Comparison of ENCODE assay signal across 14 cellular contexts in the genomic region with DNA sequence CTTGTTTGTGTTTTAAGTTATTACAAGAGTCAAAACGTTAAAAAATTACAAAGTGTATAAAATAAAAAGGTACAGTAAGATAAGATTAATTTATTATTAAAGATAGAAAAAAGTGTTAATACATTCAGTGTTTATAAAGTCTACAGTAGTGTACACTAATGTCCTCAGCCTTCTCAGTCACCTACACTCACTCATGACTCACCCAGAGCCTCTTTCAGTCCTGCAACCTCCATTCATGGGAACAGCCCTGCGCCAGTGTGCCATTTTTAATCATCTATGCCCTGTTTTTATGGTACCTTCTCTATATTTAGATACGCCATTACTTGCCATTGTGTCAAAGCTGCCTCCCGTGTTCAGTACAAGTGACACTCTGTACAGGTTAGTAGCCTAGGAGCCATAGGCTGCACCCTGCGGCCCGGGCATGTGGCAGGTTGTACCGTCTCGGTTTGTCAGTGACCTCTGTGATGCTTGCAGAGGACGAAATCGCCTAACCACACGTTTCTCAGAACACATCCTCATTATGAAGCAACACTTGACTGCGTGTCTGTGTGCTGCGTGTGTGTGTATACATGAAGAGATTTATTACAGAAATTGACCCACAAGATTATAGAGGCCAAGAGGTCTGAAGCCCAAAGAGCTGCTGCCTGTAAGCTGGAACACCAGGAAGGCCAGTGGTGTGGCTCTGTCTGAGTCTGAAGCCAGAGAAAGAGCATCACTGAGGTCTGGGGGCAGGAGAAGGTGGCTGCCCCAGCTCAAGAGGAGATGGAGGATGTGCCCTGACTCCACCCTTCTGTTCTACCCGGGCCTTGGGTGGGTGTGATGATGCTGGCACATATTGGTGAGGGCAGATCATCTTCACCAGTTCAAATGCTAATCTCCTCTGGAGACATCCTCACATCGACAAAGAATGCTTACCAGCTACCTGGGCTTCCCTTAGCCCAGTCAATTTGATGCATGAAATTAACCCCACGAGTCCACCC.
A peak's percentile ranks its signal among the peaks of the same experiment; 100 is the strongest.
DNase-seq lines count a peak whose midpoint lies in the region; ATAC-seq and TF ChIP-seq lines count a peak whose summit lies in the region.
"Had no signal": no experiment of that assay in that cellular context is flagged by ENCODE, and none has a peak within 500 bp of the region (broad histone marks: within the 10 kb centered on the region; RNA-seq: fewer than 3 reads in every experiment).

No MANE protein-coding gene starts in this region.

- no peaks in the 10 kb centered on the region for H3K4me1 ChIP-seq in GM23248 (ENCODE audit: insufficient read depth)
- H3K4me1 ChIP-seq in aorta (ENCODE audit: control insufficient read depth in 1 of 2, insufficient read depth in 2 of 2, low read length in 2 of 2), result no peaks in the 10 kb centered on the region

- H3F3A ChIP-seq in GM23248 (ENCODE audit: insufficient read depth), result no peaks in the 10 kb centered on the region

- H3K27me3 ChIP-seq in GM23248 (replicated peaks; ENCODE audit: insufficient read depth) (peaks cover 25% of the 10 kb centered on the region), aorta (ENCODE audit: control insufficient read depth in 1 of 2, insufficient read depth in 2 of 2, low read length in 1 of 2) (no peaks in the 10 kb centered on the region)

- no peak overlapping the region for H3K4me3 ChIP-seq in GM23248
- no peak overlapping the region for H3K4me3 ChIP-seq in aorta (ENCODE audit: low read length in 2 of 2)

- H3K27me3 Mint-ChIP-seq in WTC11 (ENCODE audit: low read depth) (peaks cover 39% of the 10 kb centered on the region), nephron (ENCODE audit: low read depth) (peaks cover 83% of the 10 kb centered on the region)

- in situ Hi-C loops in GM23248 (cut with MboI), result no loop called here
- in situ Hi-C loops in GM13977 (cut with MboI; ENCODE audit: low pct_unique_long_range_greater_than_20kb, low sequenced_read_pairs, unreplicated experiment), result no loop called here

- POLR2A ChIA-PET in WTC11 (lab: Charles Lee), result no interaction called here

- H3K9ac ChIP-seq in GM23248, result no peak overlapping the region

- no peaks in the 10 kb centered on the region for H3K9me3 Mint-ChIP-seq in WTC11
- H3K9me3 Mint-ChIP-seq in nephron, result peaks cover 2% of the 10 kb centered on the region
- H3K9me3 Mint-ChIP-seq: CD8-positive, alpha-beta T cell had no signal

- ATAC-seq in WTC11 (no peak), aorta (ENCODE audit: low FRiP score) (no peak), GM19328 (IDR thresholded peaks at IDR 0.05; ENCODE audit: unreplicated experiment) (no peak)
- ATAC-seq: CD8-positive, alpha-beta T cell had no signal

- CTCF ChIA-PET in WTC11 (lab: Charles Lee), result interaction anchor here (0.9 to 3.9 kb wide), 2 partner anchors 11 to 101 kb away, joined by 4 to 29 read pairs; no protein-coding TSS in a partner anchor

- H3K36me3 Mint-ChIP-seq in WTC11 (no peaks in the 10 kb centered on the region), nephron (ENCODE audit: low read depth) (no peaks in the 10 kb centered on the region)
- H3K36me3 Mint-ChIP-seq: CD8-positive, alpha-beta T cell had no signal

- H3K27ac Mint-ChIP-seq in WTC11 (no peak overlapping the region), nephron (no peak overlapping the region)
- H3K27ac Mint-ChIP-seq: CD8-positive, alpha-beta T cell had no signal

- no peaks in the 10 kb centered on the region for H3K79me2 ChIP-seq in GM23248 (ENCODE audit: insufficient read depth)

- H3K4me1 Mint-ChIP-seq in WTC11 (peaks cover 11% of the 10 kb centered on the region), nephron (peaks cover 15% of the 10 kb centered on the region)

- H3K9me2 ChIP-seq in GM23248 (ENCODE audit: insufficient read depth), result no peaks in the 10 kb centered on the region

- H2AFZ ChIP-seq in GM23248, result no peak overlapping the region

- 47 to 49% methylated on average over 16 of the region's 16 CpGs for WGBS in GM23248 (ENCODE audit: low coverage in 1 of 2, low lambda C conversion rate in 2 of 2, missing lambda C conversion rate in 2 of 2), 2 experiments
- 61 to 70% methylated on average over 16 of the region's 16 CpGs for WGBS in aorta, 2 donors

- H3K4me3 Mint-ChIP-seq in WTC11 (peak overlapping the region; percentile 39), nephron (peak overlapping the region; percentile 45 to 66 (median 46))

- intact Hi-C loops in aorta (cut with DNase I), result no loop called here

- H4K20me1 ChIP-seq in GM23248 (ENCODE audit: insufficient read depth), result no peaks in the 10 kb centered on the region

- DNase-seq in NCI-H1092 treated with DMSO at 0.1 percent for 48 hours (lab: John Stamatoyannopoulos, UW) (peak; percentile 16), NCI-H1092 (lab: John Stamatoyannopoulos, UW) (no peak), GM23248 (peak; percentile 23), WTC11 (ENCODE audit: low spot score) (no peak), aorta (no peak), GM13977 (ENCODE audit: low spot score) (no peak)
- DNase-seq: amniotic stem cell; CD8-positive, alpha-beta T cell; KBM-7; midbrain; SHP77 had no signal

- H3K27ac ChIP-seq in GM23248, result no peak overlapping the region
- no peak overlapping the region for H3K27ac ChIP-seq in aorta (ENCODE audit: low read depth in 1 of 2, low read length in 2 of 2)
- H3K27ac ChIP-seq: HL-60 had no signal

- H3K9me3 ChIP-seq in GM23248 (ENCODE audit: low read depth) (no peaks in the 10 kb centered on the region), aorta (ENCODE audit: control insufficient read depth, low read length) (no peaks in the 10 kb centered on the region)

- H3K36me3 ChIP-seq in GM23248 (ENCODE audit: low read depth), result no peaks in the 10 kb centered on the region
- H3K36me3 ChIP-seq in aorta (ENCODE audit: control insufficient read depth in 1 of 2, insufficient read depth in 2 of 2, low read length in 1 of 2), result no peaks in the 10 kb centered on the region

- no peak overlapping the region for H3K4me2 ChIP-seq in GM23248 (ENCODE audit: unreplicated experiment)

- TF ChIP-seq CTCF in WTC11 (IDR thresholded peaks at IDR 0.05) (no peak), nephron (IDR thresholded peaks at IDR 0.05; ENCODE audit: unreplicated experiment in 3 of 3) (no peak), GM13977 (IDR thresholded peaks at IDR 0.05; ENCODE audit: extremely low read depth, insufficient read depth, missing control alignments) (no peak)

TF ChIP-seq in WTC11, 78 proteins besides CTCF, POLR2A, EP300 and RAD21:
- TF ChIP-seq ZNF232 (CRISPR knock-in tag; IDR thresholded peaks at IDR 0.05) (no peak), ATF1 (CRISPR knock-in tag; IDR thresholded peaks at IDR 0.05) (no peak), CBFB (CRISPR knock-in tag; IDR thresholded peaks at IDR 0.05; ENCODE audit: low read depth) (no peak), ZNF219 (CRISPR knock-in tag; IDR thresholded peaks at IDR 0.05; ENCODE audit: borderline replicate concordance) (no peak)
- TF ChIP-seq, protein P1, sequence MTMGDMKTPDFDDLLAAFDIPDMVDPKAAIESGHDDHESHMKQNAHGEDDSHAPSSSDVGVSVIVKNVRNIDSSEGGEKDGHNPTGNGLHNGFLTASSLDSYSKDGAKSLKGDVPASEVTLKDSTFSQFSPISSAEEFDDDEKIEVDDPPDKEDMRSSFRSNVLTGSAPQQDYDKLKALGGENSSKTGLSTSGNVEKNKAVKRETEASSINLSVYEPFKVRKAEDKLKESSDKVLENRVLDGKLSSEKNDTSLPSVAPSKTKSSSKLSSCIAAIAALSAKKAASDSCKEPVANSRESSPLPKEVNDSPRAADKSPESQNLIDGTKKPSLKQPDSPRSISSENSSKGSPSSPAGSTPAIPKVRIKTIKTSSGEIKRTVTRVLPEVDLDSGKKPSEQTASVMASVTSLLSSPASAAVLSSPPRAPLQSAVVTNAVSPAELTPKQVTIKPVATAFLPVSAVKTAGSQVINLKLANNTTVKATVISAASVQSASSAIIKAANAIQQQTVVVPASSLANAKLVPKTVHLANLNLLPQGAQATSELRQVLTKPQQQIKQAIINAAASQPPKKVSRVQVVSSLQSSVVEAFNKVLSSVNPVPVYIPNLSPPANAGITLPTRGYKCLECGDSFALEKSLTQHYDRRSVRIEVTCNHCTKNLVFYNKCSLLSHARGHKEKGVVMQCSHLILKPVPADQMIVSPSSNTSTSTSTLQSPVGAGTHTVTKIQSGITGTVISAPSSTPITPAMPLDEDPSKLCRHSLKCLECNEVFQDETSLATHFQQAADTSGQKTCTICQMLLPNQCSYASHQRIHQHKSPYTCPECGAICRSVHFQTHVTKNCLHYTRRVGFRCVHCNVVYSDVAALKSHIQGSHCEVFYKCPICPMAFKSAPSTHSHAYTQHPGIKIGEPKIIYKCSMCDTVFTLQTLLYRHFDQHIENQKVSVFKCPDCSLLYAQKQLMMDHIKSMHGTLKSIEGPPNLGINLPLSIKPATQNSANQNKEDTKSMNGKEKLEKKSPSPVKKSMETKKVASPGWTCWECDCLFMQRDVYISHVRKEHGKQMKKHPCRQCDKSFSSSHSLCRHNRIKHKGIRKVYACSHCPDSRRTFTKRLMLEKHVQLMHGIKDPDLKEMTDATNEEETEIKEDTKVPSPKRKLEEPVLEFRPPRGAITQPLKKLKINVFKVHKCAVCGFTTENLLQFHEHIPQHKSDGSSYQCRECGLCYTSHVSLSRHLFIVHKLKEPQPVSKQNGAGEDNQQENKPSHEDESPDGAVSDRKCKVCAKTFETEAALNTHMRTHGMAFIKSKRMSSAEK (CRISPR knock-in tag; IDR thresholded peaks at IDR 0.05; ENCODE audit: borderline replicate concordance), result no peak
- TF ChIP-seq, protein P2, sequence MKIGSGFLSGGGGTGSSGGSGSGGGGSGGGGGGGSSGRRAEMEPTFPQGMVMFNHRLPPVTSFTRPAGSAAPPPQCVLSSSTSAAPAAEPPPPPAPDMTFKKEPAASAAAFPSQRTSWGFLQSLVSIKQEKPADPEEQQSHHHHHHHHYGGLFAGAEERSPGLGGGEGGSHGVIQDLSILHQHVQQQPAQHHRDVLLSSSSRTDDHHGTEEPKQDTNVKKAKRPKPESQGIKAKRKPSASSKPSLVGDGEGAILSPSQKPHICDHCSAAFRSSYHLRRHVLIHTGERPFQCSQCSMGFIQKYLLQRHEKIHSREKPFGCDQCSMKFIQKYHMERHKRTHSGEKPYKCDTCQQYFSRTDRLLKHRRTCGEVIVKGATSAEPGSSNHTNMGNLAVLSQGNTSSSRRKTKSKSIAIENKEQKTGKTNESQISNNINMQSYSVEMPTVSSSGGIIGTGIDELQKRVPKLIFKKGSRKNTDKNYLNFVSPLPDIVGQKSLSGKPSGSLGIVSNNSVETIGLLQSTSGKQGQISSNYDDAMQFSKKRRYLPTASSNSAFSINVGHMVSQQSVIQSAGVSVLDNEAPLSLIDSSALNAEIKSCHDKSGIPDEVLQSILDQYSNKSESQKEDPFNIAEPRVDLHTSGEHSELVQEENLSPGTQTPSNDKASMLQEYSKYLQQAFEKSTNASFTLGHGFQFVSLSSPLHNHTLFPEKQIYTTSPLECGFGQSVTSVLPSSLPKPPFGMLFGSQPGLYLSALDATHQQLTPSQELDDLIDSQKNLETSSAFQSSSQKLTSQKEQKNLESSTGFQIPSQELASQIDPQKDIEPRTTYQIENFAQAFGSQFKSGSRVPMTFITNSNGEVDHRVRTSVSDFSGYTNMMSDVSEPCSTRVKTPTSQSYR (CRISPR knock-in tag; IDR thresholded peaks at IDR 0.05), result no peak
- TF ChIP-seq, protein P3, sequence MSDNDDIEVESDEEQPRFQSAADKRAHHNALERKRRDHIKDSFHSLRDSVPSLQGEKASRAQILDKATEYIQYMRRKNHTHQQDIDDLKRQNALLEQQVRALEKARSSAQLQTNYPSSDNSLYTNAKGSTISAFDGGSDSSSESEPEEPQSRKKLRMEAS (CRISPR knock-in tag; IDR thresholded peaks at IDR 0.05), result no peak

Comparison
In these comparisons a context has a peak if more than half of its experiments do, and no peak if none do; other contexts are left out.
1. DNase-seq: peak in NCI-H1092 treated with DMSO at 0.1 percent for 48 hours (single experiment) and GM23248 (single experiment); none in NCI-H1092 (single experiment), WTC11 (single experiment), aorta (0 of 2) and GM13977 (single experiment).